Comparison of ENCODE assay signal across 27 cellular contexts in genomic region chr2:217449436-217449835, GRCh38.
DNase-seq lines count a peak whose midpoint lies in the region; ATAC-seq and TF ChIP-seq lines count a peak whose summit lies in the region.
"Had no signal": no experiment of that assay in that cellular context is flagged by ENCODE, and none has a peak within 500 bp of the region (broad histone marks: within the 10 kb centered on the region; RNA-seq: fewer than 3 reads in every experiment).

No MANE protein-coding gene starts in this region.

- H3K4me1 ChIP-seq in mesenchymal stem cell (ENCODE audit: control insufficient read depth, insufficient read depth, low read depth, low read length) (peaks cover 12% of the 10 kb centered on the region), gastrocnemius medialis (no peaks in the 10 kb centered on the region)

- peak overlapping the region; percentile 10 for H4K8ac ChIP-seq in mesenchymal stem cell (ENCODE audit: low read length)

- H3K18ac ChIP-seq in mesenchymal stem cell (ENCODE audit: low read depth in 1 of 2, low read length in 2 of 2) = no peak overlapping the region

- intact Hi-C loops in gastrocnemius medialis (cut with DNase I; ENCODE audit: low total_unique reads) = no loop called here

- in situ Hi-C loops in gastrocnemius medialis (cut with MboI; ENCODE audit: low sequenced_read_pairs in 4 of 4) = no loop called here

- no peak overlapping the region for H2BK5ac ChIP-seq in mesenchymal stem cell (ENCODE audit: low read depth, low read length, poor library complexity, severe bottlenecking)

- H2BK15ac ChIP-seq in mesenchymal stem cell (ENCODE audit: low read depth, poor library complexity, severe bottlenecking) = no peak overlapping the region

- no peak overlapping the region for H3K4ac ChIP-seq in mesenchymal stem cell (ENCODE audit: low read depth in 1 of 2, low read length in 2 of 2)

- H3K9me3 ChIP-seq in mesenchymal stem cell (ENCODE audit: control insufficient read depth, low read length) (no peaks in the 10 kb centered on the region), gastrocnemius medialis (no peaks in the 10 kb centered on the region)

- H3K4me3 ChIP-seq in mesenchymal stem cell (ENCODE audit: insufficient read depth in 1 of 2, low read depth in 1 of 2, low read length in 2 of 2) (no peak overlapping the region), gastrocnemius medialis (no peak overlapping the region)

- H3K27ac ChIP-seq in mesenchymal stem cell (ENCODE audit: low read length, poor library complexity, severe bottlenecking) (no peak overlapping the region), gastrocnemius medialis (no peak overlapping the region)
- H3K27ac ChIP-seq: 22Rv1, C4-2B, RWPE1 had no signal

- no peak overlapping the region for H2AK5ac ChIP-seq in mesenchymal stem cell (ENCODE audit: low read length, severe bottlenecking)

- peak overlapping the region; percentile 7 for H3K27ac Mint-ChIP-seq in progenitor cell of endocrine pancreas
- H3K27ac Mint-ChIP-seq: B cell; CD8-positive, alpha-beta T cell had no signal

- H2AFZ ChIP-seq in mesenchymal stem cell (ENCODE audit: low read depth, low read length) = no peak overlapping the region

- H3K36me3 ChIP-seq in mesenchymal stem cell (ENCODE audit: control insufficient read depth in 1 of 2, insufficient read depth in 2 of 2, low read depth in 1 of 2, low read length in 2 of 2) (no peaks in the 10 kb centered on the region), gastrocnemius medialis (no peaks in the 10 kb centered on the region)

- H3K27me3 ChIP-seq in mesenchymal stem cell (ENCODE audit: control insufficient read depth in 1 of 2, insufficient read depth in 1 of 2, low read length in 2 of 2) (no peaks in the 10 kb centered on the region), gastrocnemius medialis (no peaks in the 10 kb centered on the region)

- H4K91ac ChIP-seq in mesenchymal stem cell (ENCODE audit: low read length) = no peak overlapping the region

- no peak overlapping the region for H3K9ac ChIP-seq in mesenchymal stem cell (ENCODE audit: low read length)

- no peak overlapping the region for H3K4me2 ChIP-seq in mesenchymal stem cell (ENCODE audit: low read length, poor library complexity, severe bottlenecking)

- H3K79me1 ChIP-seq in mesenchymal stem cell (replicated peaks; ENCODE audit: low read length, poor library complexity, severe bottlenecking) = no peaks in the 10 kb centered on the region

- H3K4me3 Mint-ChIP-seq in progenitor cell of endocrine pancreas (ENCODE audit: low read depth) = no peak overlapping the region
- H3K4me3 Mint-ChIP-seq: B cell; CD8-positive, alpha-beta T cell had no signal

- H3K4me1 Mint-ChIP-seq in progenitor cell of endocrine pancreas (ENCODE audit: low read depth) = peaks cover 4% of the 10 kb centered on the region
- H3K4me1 Mint-ChIP-seq: B cell had no signal

- DNase-seq in NCI-H82 (lab: John Stamatoyannopoulos, UW) (peak; percentile 57), NCI-H82 treated with DMSO at 0.1 percent for 48 hours (lab: John Stamatoyannopoulos, UW; ENCODE audit: unreplicated experiment) (no peak), mesenchymal stem cell (no peak), progenitor cell of endocrine pancreas (ENCODE audit: low spot score, unreplicated experiment) (no peak), cerebellar nuclear complex (lab: John Stamatoyannopoulos, UW) (no peak), gastrocnemius medialis (no peak)
- DNase-seq: CD8-positive, alpha-beta T cell; DMS 273 treated with DMSO at 0.1 percent for 48 hours; DMS79; EL; GF-D8; HCEC 1CT; NCI-H1092 treated with DMSO at 0.1 percent for 48 hours; NCI-H1436; NCI-H187; NCI-H2081 treated with DMSO at 0.1 percent for 48 hours; NCI-H2171; NCI-H446; NCI-H524 treated with DMSO at 0.1 percent for 48 hours; NCI-H774; SHP77 treated with DMSO at 0.1 percent for 48 hours had no signal

- no peaks in the 10 kb centered on the region for H3K36me3 Mint-ChIP-seq in progenitor cell of endocrine pancreas (ENCODE audit: insufficient read depth)
- H3K36me3 Mint-ChIP-seq: CD8-positive, alpha-beta T cell had no signal

- ATAC-seq in HG02884 (IDR thresholded peaks at IDR 0.05; ENCODE audit: unreplicated experiment) (no peak), gastrocnemius medialis (no peak)
- ATAC-seq: CD8-positive, alpha-beta T cell; Panc1 had no signal

- H3K23ac ChIP-seq in mesenchymal stem cell (ENCODE audit: low read length in 2 of 2) = no peak overlapping the region

- peaks cover 2% of the 10 kb centered on the region for H3K9me3 Mint-ChIP-seq in progenitor cell of endocrine pancreas (ENCODE audit: low read depth)
- H3K9me3 Mint-ChIP-seq: CD8-positive, alpha-beta T cell had no signal

- no peak overlapping the region for H2BK12ac ChIP-seq in mesenchymal stem cell (ENCODE audit: low read length in 2 of 2)

- H3K27me3 Mint-ChIP-seq in progenitor cell of endocrine pancreas = no peaks in the 10 kb centered on the region

- no peak for TF ChIP-seq CTCF in progenitor cell of endocrine pancreas (IDR thresholded peaks at IDR 0.05; ENCODE audit: unreplicated experiment)
- TF ChIP-seq CTCF in gastrocnemius medialis (IDR thresholded peaks at IDR 0.05 in 4 of 5, conservative IDR thresholded peaks at IDR 0.05 in 1 of 5) = no peak

- no peak for TF ChIP-seq POLR2A in gastrocnemius medialis (IDR thresholded peaks at IDR 0.05)

- no peak overlapping the region for H3K14ac ChIP-seq in mesenchymal stem cell (ENCODE audit: low read length in 2 of 2)

- no peak overlapping the region for H2BK120ac ChIP-seq in mesenchymal stem cell (ENCODE audit: low read depth, low read length)

- 84% methylated on average over 7 of the region's 8 CpGs for WGBS in mesenchymal stem cell
